In genomic region chr3:134029256-134029733, GRCh38 we compare ENCODE assay signal across 9 cellular contexts. TPM values are rescaled to one million over a fixed set of nuclear protein-coding genes. Genes with fewer than 3 reads are reported as not detected.
DNase-seq lines count a peak whose midpoint lies in the region; ATAC-seq and TF ChIP-seq lines count a peak whose summit lies in the region.
"Had no signal": no experiment of that assay in that cellular context is flagged by ENCODE, and none has a peak within 500 bp of the region (broad histone marks: within the 10 kb centered on the region; RNA-seq: fewer than 3 reads in every experiment).

No MANE protein-coding gene starts in this region.

- no peaks in the 10 kb centered on the region for H3K9me3 Mint-ChIP-seq in activated CD8-positive, alpha-beta T cell treated with anti-CD3 and anti-CD28 coated beads for 36 hours

- intact Hi-C loops in activated CD8-positive, alpha-beta T cell treated with anti-CD3 and anti-CD28 coated beads for 36 hours (cut with micrococcal nuclease) = no loop called here

- no peak overlapping the region for H3K27ac ChIP-seq in iPS DF 6.9 (ENCODE audit: low read length)

- no peak for TF ChIP-seq CTCF in activated CD8-positive, alpha-beta T cell treated with anti-CD3 and anti-CD28 coated beads for 36 hours (IDR thresholded peaks at IDR 0.05)

- H3K27ac Mint-ChIP-seq in activated CD8-positive, alpha-beta T cell treated with anti-CD3 and anti-CD28 coated beads for 36 hours = no peak overlapping the region
- H3K27ac Mint-ChIP-seq: CD4-positive, CD25-positive, alpha-beta regulatory T cell had no signal

- peak overlapping the region; percentile 98 for H3K4me2 ChIP-seq in skeletal muscle satellite cell (ENCODE audit: low read length)

- peak; percentile 62 for DNase-seq in NCI-H146 (lab: John Stamatoyannopoulos, UW)
- no peak for DNase-seq in NCI-H146 treated with DMSO at 0.1 percent for 48 hours (lab: John Stamatoyannopoulos, UW; ENCODE audit: unreplicated experiment)
- peak; percentile 10 for DNase-seq in activated CD8-positive, alpha-beta T cell treated with anti-CD3 and anti-CD28 coated beads for 36 hours
- DNase-seq in iPS DF 6.9 (ENCODE audit: low read depth, low spot score) = no peak
- DNase-seq in AG08396 (ENCODE audit: low spot score) = no peak
- DNase-seq: CD4-positive, CD25-positive, alpha-beta regulatory T cell had no signal

- ATAC-seq in activated CD8-positive, alpha-beta T cell treated with anti-CD3 and anti-CD28 coated beads for 36 hours = peak; percentile 61
- ATAC-seq in GM21723 (IDR thresholded peaks at IDR 0.05; ENCODE audit: unreplicated experiment) = no peak
- no peak for ATAC-seq in HG03469 (IDR thresholded peaks at IDR 0.05; ENCODE audit: unreplicated experiment)

- no peaks in the 10 kb centered on the region for H3K36me3 Mint-ChIP-seq in activated CD8-positive, alpha-beta T cell treated with anti-CD3 and anti-CD28 coated beads for 36 hours (ENCODE audit: low read depth)
- H3K36me3 Mint-ChIP-seq: CD4-positive, CD25-positive, alpha-beta regulatory T cell had no signal

- H3K9me3 ChIP-seq in iPS DF 6.9 (ENCODE audit: control insufficient read depth, insufficient read depth, low read length) (no peaks in the 10 kb centered on the region), skeletal muscle satellite cell (replicated peaks; ENCODE audit: low read length) (no peaks in the 10 kb centered on the region)

- H3K4me3 Mint-ChIP-seq in activated CD8-positive, alpha-beta T cell treated with anti-CD3 and anti-CD28 coated beads for 36 hours = peak overlapping the region; percentile 66

- H3K27me3 Mint-ChIP-seq in activated CD8-positive, alpha-beta T cell treated with anti-CD3 and anti-CD28 coated beads for 36 hours = peaks cover 36% of the 10 kb centered on the region

- peaks cover 11% of the 10 kb centered on the region; the same call in 1 of the 2 replicates for H3K27me3 ChIP-seq in iPS DF 6.9 (ENCODE audit: control insufficient read depth, insufficient read depth, low read length)
- H3K27me3 ChIP-seq in skeletal muscle satellite cell (ENCODE audit: control insufficient read depth, insufficient read depth, low read length) = peaks cover 16% of the 10 kb centered on the region

- peak overlapping the region; percentile 71; the same call in 1 of the 2 replicates for H3K4me3 ChIP-seq in iPS DF 6.9 (ENCODE audit: low read length)
- H3K4me3 ChIP-seq in skeletal muscle satellite cell (ENCODE audit: low read length) = peak overlapping the region; percentile 78

- POLR2A ChIA-PET in activated CD8-positive, alpha-beta T cell treated with anti-CD3 and anti-CD28 coated beads for 36 hours (lab: Charles Lee) = no interaction called here

- CTCF ChIA-PET in activated CD8-positive, alpha-beta T cell treated with anti-CD3 and anti-CD28 coated beads for 36 hours (lab: Charles Lee) = no interaction called here

- H3K4me1 Mint-ChIP-seq in activated CD8-positive, alpha-beta T cell treated with anti-CD3 and anti-CD28 coated beads for 36 hours (ENCODE audit: low read depth) = peaks cover 2% of the 10 kb centered on the region

- peak overlapping the region; percentile 74 for H3K9ac ChIP-seq in skeletal muscle satellite cell (ENCODE audit: low read depth, low read length)

- H3K4me1 ChIP-seq in iPS DF 6.9 (ENCODE audit: control insufficient read depth, insufficient read depth, low read length) (no peaks in the 10 kb centered on the region), skeletal muscle satellite cell (ENCODE audit: control insufficient read depth, insufficient read depth, low read length) (no peaks in the 10 kb centered on the region)

- H3K36me3 ChIP-seq in iPS DF 6.9 (ENCODE audit: control insufficient read depth, insufficient read depth, low read length) = no peaks in the 10 kb centered on the region
- H3K36me3 ChIP-seq in skeletal muscle satellite cell (ENCODE audit: insufficient read depth, low read length) = no peaks in the 10 kb centered on the region

- WGBS in iPS DF 6.9 (ENCODE audit: insufficient coverage, insufficient read length) = no CpG with 5 or more reads among the region's 43 CpGs

RNA-seq across cellular contexts. Expression of gene SLCO2A1, which starts 0.4 kb away (rescaled TPM):
- not detected for total RNA-seq in activated CD8-positive, alpha-beta T cell treated with anti-CD3 and anti-CD28 coated beads for 36 hours
- under 0.01 TPM in 1 of 2 replicates, not detected in the other for total RNA-seq in skeletal muscle satellite cell (2012; rRNA removed)
- total RNA-seq: CD4-positive, CD25-positive, alpha-beta regulatory T cell had no signal

Comparison
In these comparisons a context has a peak if more than half of its experiments do, and no peak if none do; other contexts are left out.
1. DNase-seq: peak in NCI-H146 (single experiment) and activated CD8-positive, alpha-beta T cell treated with anti-CD3 and anti-CD28 coated beads for 36 hours (single experiment); none in NCI-H146 treated with DMSO at 0.1 percent for 48 hours (single experiment), iPS DF 6.9 (single experiment) and AG08396 (single experiment).